8 cellular contexts compared by ENCODE assay signal in the genomic region with DNA sequence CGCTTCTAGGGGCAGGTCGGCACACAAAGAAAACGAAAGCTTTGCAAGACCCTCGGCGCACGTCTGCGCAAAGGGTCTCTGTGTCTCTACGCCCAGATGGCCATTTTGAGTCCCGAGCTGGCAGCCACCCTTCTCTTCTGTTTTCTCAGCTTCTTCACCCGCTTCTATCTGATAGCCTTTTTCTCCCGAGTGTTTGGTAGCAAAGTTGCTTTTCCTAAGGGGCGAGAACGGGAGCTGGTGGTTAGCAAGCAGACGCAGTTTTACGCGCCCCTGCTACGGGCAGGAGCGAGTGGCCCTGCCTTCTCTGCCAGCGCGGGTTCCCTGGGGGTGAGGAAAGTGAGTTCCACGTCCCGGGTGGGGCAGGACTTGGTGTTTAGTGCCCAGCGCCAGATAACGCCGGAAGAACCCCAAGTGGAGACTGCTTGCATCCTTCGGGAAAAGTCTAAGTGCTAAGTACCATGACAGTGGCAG. TPM values are rescaled to one million over a fixed set of nuclear protein-coding genes. Genes with fewer than 3 reads are reported as not detected.
DNase-seq lines count a peak whose midpoint lies in the region; ATAC-seq and TF ChIP-seq lines count a peak whose summit lies in the region.

No MANE protein-coding gene starts in this region.

- H3K4me1 Mint-ChIP-seq in HFFc6 (ENCODE audit: low read depth) (peaks cover 46% of the 10 kb centered on the region), endothelial cell (ENCODE audit: unreplicated experiment) (peaks cover 13% of the 10 kb centered on the region)
- peaks cover 26 to 29% of the 10 kb centered on the region in 2 donors for H3K4me1 Mint-ChIP-seq in natural killer cell treated with Interleukin-12 subunit alpha and Interleukin-12 subunit beta and Interleukin-15 and Interleukin-18, amount 100 ng/mL, for 72 hours (ENCODE audit: low read depth in 2 of 2)

- DNase-seq in AG20443 (ENCODE audit: low spot score) (peak; percentile 46), HFFc6 (peak; percentile 31), endothelial cell (ENCODE audit: low spot score) (no peak), midbrain (lab: John Stamatoyannopoulos, UW) (no peak)
- no peak for DNase-seq in natural killer cell treated with Interleukin-12 subunit alpha and Interleukin-12 subunit beta and Interleukin-15 and Interleukin-18, amount 100 ng/mL, for 72 hours (ENCODE audit: low spot score)

- TF ChIP-seq CTCF in HFFc6 (IDR thresholded peaks at IDR 0.05) (no peak), endothelial cell (IDR thresholded peaks at IDR 0.05; ENCODE audit: unreplicated experiment) (no peak)

- peak overlapping the region; percentile 96 for H3K27ac Mint-ChIP-seq in HFFc6
- H3K27ac Mint-ChIP-seq in endothelial cell (ENCODE audit: unreplicated experiment) = no peak overlapping the region
- no peak overlapping the region for H3K27ac Mint-ChIP-seq in natural killer cell treated with Interleukin-12 subunit alpha and Interleukin-12 subunit beta and Interleukin-15 and Interleukin-18, amount 100 ng/mL, for 72 hours

- H3K36me3 Mint-ChIP-seq in HFFc6 (ENCODE audit: low read depth) = no peaks in the 10 kb centered on the region
- no peaks in the 10 kb centered on the region for H3K36me3 Mint-ChIP-seq in endothelial cell (ENCODE audit: low read depth, unreplicated experiment)
- no peaks in the 10 kb centered on the region for H3K36me3 Mint-ChIP-seq in natural killer cell treated with Interleukin-12 subunit alpha and Interleukin-12 subunit beta and Interleukin-15 and Interleukin-18, amount 100 ng/mL, for 72 hours

- H3K9me3 Mint-ChIP-seq in HFFc6 = no peaks in the 10 kb centered on the region
- no peaks in the 10 kb centered on the region for H3K9me3 Mint-ChIP-seq in endothelial cell (ENCODE audit: unreplicated experiment)
- no peaks in the 10 kb centered on the region for H3K9me3 Mint-ChIP-seq in natural killer cell treated with Interleukin-12 subunit alpha and Interleukin-12 subunit beta and Interleukin-15 and Interleukin-18, amount 100 ng/mL, for 72 hours

- H3K27me3 Mint-ChIP-seq in HFFc6 (ENCODE audit: insufficient read depth) = no peaks in the 10 kb centered on the region; the same call in 1 of the 2 replicates
- H3K27me3 Mint-ChIP-seq in endothelial cell (ENCODE audit: unreplicated experiment) = peaks cover 4% of the 10 kb centered on the region
- peaks cover 26 to 45% of the 10 kb centered on the region in 2 donors for H3K27me3 Mint-ChIP-seq in natural killer cell treated with Interleukin-12 subunit alpha and Interleukin-12 subunit beta and Interleukin-15 and Interleukin-18, amount 100 ng/mL, for 72 hours

- peak; percentile 2; the same call in 1 of the 3 replicates for ATAC-seq in SK-N-SH treated with all-trans-retinoic acid at 6 μM for 48 hours
- no peak for ATAC-seq in natural killer cell treated with Interleukin-12 subunit alpha and Interleukin-12 subunit beta and Interleukin-15 and Interleukin-18, amount 100 ng/mL, for 72 hours
- no peak for ATAC-seq in HG03469 (IDR thresholded peaks at IDR 0.05; ENCODE audit: unreplicated experiment)
- no peak for ATAC-seq in HG03571 (IDR thresholded peaks at IDR 0.05; ENCODE audit: unreplicated experiment)

- H3K4me3 Mint-ChIP-seq in HFFc6 (peak overlapping the region; percentile 96), endothelial cell (ENCODE audit: unreplicated experiment) (peak overlapping the region; percentile 67)
- H3K4me3 Mint-ChIP-seq in natural killer cell treated with Interleukin-12 subunit alpha and Interleukin-12 subunit beta and Interleukin-15 and Interleukin-18, amount 100 ng/mL, for 72 hours = peak overlapping the region; percentile 73

TF ChIP-seq in SK-N-SH treated with all-trans-retinoic acid at 6 μM for 48 hours, 23 proteins besides CTCF, POLR2A, EP300 and RAD21:
- TF ChIP-seq, protein P1, sequence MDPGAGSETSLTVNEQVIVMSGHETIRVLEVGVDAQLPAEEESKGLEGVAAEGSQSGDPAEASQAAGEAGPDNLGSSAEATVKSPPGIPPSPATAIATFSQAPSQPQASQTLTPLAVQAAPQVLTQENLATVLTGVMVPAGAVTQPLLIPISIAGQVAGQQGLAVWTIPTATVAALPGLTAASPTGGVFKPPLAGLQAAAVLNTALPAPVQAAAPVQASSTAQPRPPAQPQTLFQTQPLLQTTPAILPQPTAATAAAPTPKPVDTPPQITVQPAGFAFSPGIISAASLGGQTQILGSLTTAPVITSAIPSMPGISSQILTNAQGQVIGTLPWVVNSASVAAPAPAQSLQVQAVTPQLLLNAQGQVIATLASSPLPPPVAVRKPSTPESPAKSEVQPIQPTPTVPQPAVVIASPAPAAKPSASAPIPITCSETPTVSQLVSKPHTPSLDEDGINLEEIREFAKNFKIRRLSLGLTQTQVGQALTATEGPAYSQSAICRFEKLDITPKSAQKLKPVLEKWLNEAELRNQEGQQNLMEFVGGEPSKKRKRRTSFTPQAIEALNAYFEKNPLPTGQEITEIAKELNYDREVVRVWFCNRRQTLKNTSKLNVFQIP (CRISPR knock-in tag; IDR thresholded peaks at IDR 0.05; ENCODE audit: borderline replicate concordance, low read depth) = no peak
- TF ChIP-seq, protein P2, sequence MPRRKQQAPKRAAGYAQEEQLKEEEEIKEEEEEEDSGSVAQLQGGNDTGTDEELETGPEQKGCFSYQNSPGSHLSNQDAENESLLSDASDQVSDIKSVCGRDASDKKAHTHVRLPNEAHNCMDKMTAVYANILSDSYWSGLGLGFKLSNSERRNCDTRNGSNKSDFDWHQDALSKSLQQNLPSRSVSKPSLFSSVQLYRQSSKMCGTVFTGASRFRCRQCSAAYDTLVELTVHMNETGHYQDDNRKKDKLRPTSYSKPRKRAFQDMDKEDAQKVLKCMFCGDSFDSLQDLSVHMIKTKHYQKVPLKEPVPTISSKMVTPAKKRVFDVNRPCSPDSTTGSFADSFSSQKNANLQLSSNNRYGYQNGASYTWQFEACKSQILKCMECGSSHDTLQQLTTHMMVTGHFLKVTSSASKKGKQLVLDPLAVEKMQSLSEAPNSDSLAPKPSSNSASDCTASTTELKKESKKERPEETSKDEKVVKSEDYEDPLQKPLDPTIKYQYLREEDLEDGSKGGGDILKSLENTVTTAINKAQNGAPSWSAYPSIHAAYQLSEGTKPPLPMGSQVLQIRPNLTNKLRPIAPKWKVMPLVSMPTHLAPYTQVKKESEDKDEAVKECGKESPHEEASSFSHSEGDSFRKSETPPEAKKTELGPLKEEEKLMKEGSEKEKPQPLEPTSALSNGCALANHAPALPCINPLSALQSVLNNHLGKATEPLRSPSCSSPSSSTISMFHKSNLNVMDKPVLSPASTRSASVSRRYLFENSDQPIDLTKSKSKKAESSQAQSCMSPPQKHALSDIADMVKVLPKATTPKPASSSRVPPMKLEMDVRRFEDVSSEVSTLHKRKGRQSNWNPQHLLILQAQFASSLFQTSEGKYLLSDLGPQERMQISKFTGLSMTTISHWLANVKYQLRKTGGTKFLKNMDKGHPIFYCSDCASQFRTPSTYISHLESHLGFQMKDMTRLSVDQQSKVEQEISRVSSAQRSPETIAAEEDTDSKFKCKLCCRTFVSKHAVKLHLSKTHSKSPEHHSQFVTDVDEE (CRISPR knock-in tag; IDR thresholded peaks at IDR 0.05) = peak; percentile 24; the same call in 1 of the 2 replicates

RNA-seq across cellular contexts. Expression of gene MKRN2, which starts 2.9 kb away (rescaled TPM):
- total RNA-seq in HFFc6 (2021; fragmentation: NEBNext Ultra II Directional; extraction: Animal tissue kit (Norgen Biotek cat#: 25700)) = 10 to 100 TPM; 31.0 to 35.8 (median 34.8) TPM
- 22.0 TPM for total RNA-seq in endothelial cell (ENCODE audit: unreplicated experiment)
- total RNA-seq in natural killer cell treated with Interleukin-12 subunit alpha and Interleukin-12 subunit beta and Interleukin-15 and Interleukin-18, amount 100 ng/mL, for 72 hours = 10 to 100 TPM; 24.6 to 27.5 TPM

RNA-seq across cellular contexts. Expression of gene MKRN2OS, which starts 8.7 kb away (rescaled TPM):
- total RNA-seq in HFFc6 (2021; fragmentation: NEBNext Ultra II Directional; extraction: Animal tissue kit (Norgen Biotek cat#: 25700)) = not detected
- not detected for total RNA-seq in endothelial cell (ENCODE audit: unreplicated experiment)
- not detected for total RNA-seq in natural killer cell treated with Interleukin-12 subunit alpha and Interleukin-12 subunit beta and Interleukin-15 and Interleukin-18, amount 100 ng/mL, for 72 hours

Comparison
In these comparisons a context has a peak if more than half of its experiments do, and no peak if none do; other contexts are left out.
1. DNase-seq: peak in AG20443 (single experiment) and HFFc6 (single experiment); none in endothelial cell (single experiment), natural killer cell treated with Interleukin-12 subunit alpha and Interleukin-12 subunit beta and Interleukin-15 and Interleukin-18, amount 100 ng/mL, for 72 hours (single experiment) and midbrain (single experiment).
2. Peak in every context shown above with its lines, with median percentiles within 50 percentile points of each other: H3K4me3 Mint-ChIP-seq.